ENCODE assay signal across 1 cellular context in the genomic region with DNA sequence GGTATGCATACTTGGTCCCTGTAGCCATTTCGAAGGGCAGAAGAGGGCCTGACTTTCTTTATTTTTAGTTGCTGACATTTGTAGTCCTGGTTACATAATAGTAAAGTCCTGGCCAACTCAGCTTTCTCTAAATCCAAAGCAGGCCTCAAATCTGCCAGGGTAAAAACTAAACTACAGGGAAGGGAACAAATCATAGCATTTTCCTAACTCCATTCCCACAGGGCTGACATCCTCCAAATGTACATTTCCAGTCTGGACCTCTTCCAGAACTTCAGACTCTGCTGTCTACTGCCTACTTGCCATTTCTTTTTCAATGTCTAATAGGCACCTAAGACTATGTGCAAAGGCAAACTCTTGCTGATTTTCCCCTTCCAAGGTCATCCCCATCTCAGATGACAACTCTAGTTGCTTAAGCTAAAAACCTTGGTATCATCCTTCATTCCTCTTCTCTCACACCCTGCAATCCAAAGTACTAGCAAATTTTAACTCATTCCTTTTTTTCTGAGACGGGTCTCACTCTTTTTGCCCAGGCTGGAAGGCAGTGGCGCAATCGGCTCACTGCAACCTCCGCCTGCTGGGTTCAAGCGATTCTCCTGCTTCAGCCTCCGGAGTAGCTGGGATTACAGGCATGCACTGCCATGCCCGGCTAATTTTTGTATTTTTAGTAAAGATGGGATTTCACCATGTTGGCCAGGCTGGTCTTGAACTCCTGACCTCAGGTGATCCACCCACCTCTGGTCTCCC.
TF ChIP-seq lines count a peak whose summit lies in the region.

No MANE protein-coding gene starts in this region.

TF ChIP-seq in GM12878, 131 proteins besides CTCF, POLR2A, EP300 and RAD21:
- TF ChIP-seq SMARCA5 (IDR thresholded peaks at IDR 0.05) (no peak), FOXK2 (IDR thresholded peaks at IDR 0.05) (no peak)
